Comparison of ENCODE assay signal across 27 cellular contexts in the genomic region with DNA sequence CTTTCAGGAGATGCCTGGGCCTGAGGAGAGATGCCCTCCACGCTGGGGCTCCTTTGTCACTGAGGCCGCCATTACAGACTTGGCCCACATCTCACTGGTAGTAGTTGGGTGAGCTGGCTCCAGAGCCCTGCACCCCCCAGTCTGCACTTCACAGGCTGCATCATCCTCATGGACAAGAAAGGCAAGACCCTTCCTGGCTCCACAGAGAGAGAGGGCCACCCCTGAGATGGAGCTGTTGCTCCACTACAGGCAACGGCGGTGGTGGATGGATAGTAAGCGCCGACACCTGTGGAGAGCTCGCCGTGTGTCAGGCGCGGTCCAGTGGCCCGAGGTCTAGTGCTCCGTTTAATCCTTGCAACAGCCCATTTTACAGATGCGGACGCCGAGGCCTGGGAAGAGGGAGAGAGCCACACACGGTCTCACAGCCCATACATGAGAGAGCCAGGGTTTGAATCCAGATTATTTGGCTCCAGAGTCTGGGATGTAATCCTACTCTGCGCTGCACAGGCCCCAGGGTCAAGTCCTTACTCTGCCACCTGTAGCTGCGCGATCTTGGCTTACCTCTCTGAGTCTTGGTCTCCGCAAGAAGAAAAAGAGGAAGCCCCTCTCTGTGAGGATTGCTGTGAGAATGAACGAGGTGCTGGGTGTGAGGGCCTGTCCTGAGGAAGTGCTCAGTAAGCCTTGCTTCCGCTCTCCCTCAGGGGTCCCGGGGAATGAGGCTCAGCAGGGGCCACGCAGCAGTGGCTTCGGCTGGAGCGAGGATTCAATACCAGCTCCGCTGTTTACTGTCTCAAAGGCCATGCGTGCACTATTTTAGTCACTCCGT. TPM values are rescaled to one million over a fixed set of nuclear protein-coding genes. Genes with fewer than 3 reads are reported as not detected.
DNase-seq lines count a peak whose midpoint lies in the region; ATAC-seq and TF ChIP-seq lines count a peak whose summit lies in the region.
"Had no signal": no experiment of that assay in that cellular context is flagged by ENCODE, and none has a peak within 500 bp of the region (broad histone marks: within the 10 kb centered on the region; RNA-seq: fewer than 3 reads in every experiment).

No MANE protein-coding gene starts in this region.

- intact Hi-C loops in Right ventricle myocardium superior (cut with DNase I) = no loop called here

- H3K36me3 ChIP-seq in right atrium auricular region (no peaks in the 10 kb centered on the region), endodermal cell (ENCODE audit: control insufficient read depth, insufficient read depth, low read length) (no peaks in the 10 kb centered on the region)
- H3K36me3 ChIP-seq: transverse colon had no signal

- peak; percentile 34 for DNase-seq in Right ventricle myocardium superior
- no peak for DNase-seq in right atrium auricular region (ENCODE audit: low spot score)
- DNase-seq in NOMO-1 treated with dmso at 0.1 percent for 144 hours (lab: John Stamatoyannopoulos, UW; ENCODE audit: unreplicated experiment) = peak; percentile 33
- peak; percentile 34 for DNase-seq in endodermal cell
- no peak for DNase-seq in stimulated activated naive B cell treated with anti-CD40 and anti-IgM and Interleukin-4, amounts not matched to agents 10 μg/mL and 1 μg/mL and 100 μg/mL, for 72 hours
- no peak for DNase-seq in glutamatergic neuron
- no peak for DNase-seq in COLO668 (lab: John Stamatoyannopoulos, UW; ENCODE audit: unreplicated experiment)
- DNase-seq: activated CD4-positive, alpha-beta T cell treated with anti-CD3 and anti-CD28 coated beads, Interleukin-2, amount 50 U/mL, for 1 hour; activated naive CD4-positive, alpha-beta T cell; activated T-cell treated with anti-CD3 and anti-CD28 coated beads, Interleukin-2, amount 50 U/mL, for 72 hours; AML-193; cerebellar nuclear complex; HCEC 1CT; NCI-H1092 treated with DMSO at 0.1 percent for 48 hours; NCI-H2029; NCI-H526 treated with DMSO at 0.1 percent for 48 hours; RPMI8226; small intestine; transverse colon had no signal

- peaks cover 10% of the 10 kb centered on the region for H3K4me1 Mint-ChIP-seq in endodermal cell
- H3K4me1 Mint-ChIP-seq in stimulated activated naive B cell treated with anti-CD40 and anti-IgM and Interleukin-4, amounts not matched to agents 10 μg/mL and 1 μg/mL and 100 μg/mL, for 72 hours = peaks cover 10 to 15% of the 10 kb centered on the region in 2 donors
- H3K4me1 Mint-ChIP-seq in glutamatergic neuron (ENCODE audit: low read depth, unreplicated experiment) = peaks cover 2% of the 10 kb centered on the region

- no peak overlapping the region for H3K4me3 ChIP-seq in right atrium auricular region
- no peak overlapping the region for H3K4me3 ChIP-seq in endodermal cell (ENCODE audit: low read length)
- H3K4me3 ChIP-seq: A549, transverse colon had no signal

- H3K27ac Mint-ChIP-seq in endodermal cell (no peak overlapping the region), glutamatergic neuron (ENCODE audit: unreplicated experiment) (no peak overlapping the region)
- H3K27ac Mint-ChIP-seq in stimulated activated naive B cell treated with anti-CD40 and anti-IgM and Interleukin-4, amounts not matched to agents 10 μg/mL and 1 μg/mL and 100 μg/mL, for 72 hours = no peak overlapping the region
- H3K27ac Mint-ChIP-seq: activated T-cell treated with anti-CD3 and anti-CD28 coated beads, Interleukin-2, amount 50 U/mL, for 72 hours; natural killer cell treated with Interleukin-12 subunit alpha and Interleukin-12 subunit beta and Interleukin-15 and Interleukin-18, amount 100 ng/mL, for 72 hours; T-helper 2 cell treated with Interferon-gamma antibody and Interleukin-4, amounts not matched to agents 5 μg/mL and 100 μg/mL, for 36 hours had no signal

- no peak overlapping the region for H3K27ac ChIP-seq in right atrium auricular region
- no peak overlapping the region for H3K27ac ChIP-seq in endodermal cell (ENCODE audit: low read depth, low read length)
- H3K27ac ChIP-seq: A549, transverse colon had no signal

- H3K27me3 Mint-ChIP-seq in endodermal cell (ENCODE audit: insufficient read depth) (peaks cover 16% of the 10 kb centered on the region), glutamatergic neuron (ENCODE audit: unreplicated experiment) (peaks cover 14% of the 10 kb centered on the region)
- H3K27me3 Mint-ChIP-seq in stimulated activated naive B cell treated with anti-CD40 and anti-IgM and Interleukin-4, amounts not matched to agents 10 μg/mL and 1 μg/mL and 100 μg/mL, for 72 hours = peaks cover 8 to 12% of the 10 kb centered on the region in 2 donors
- H3K27me3 Mint-ChIP-seq: natural killer cell treated with Interleukin-12 subunit alpha and Interleukin-12 subunit beta and Interleukin-15 and Interleukin-18, amount 100 ng/mL, for 72 hours had no signal

- H3K4me3 Mint-ChIP-seq in endodermal cell = no peak overlapping the region
- no peak overlapping the region for H3K4me3 Mint-ChIP-seq in stimulated activated naive B cell treated with anti-CD40 and anti-IgM and Interleukin-4, amounts not matched to agents 10 μg/mL and 1 μg/mL and 100 μg/mL, for 72 hours
- no peak overlapping the region for H3K4me3 Mint-ChIP-seq in glutamatergic neuron (ENCODE audit: unreplicated experiment)
- H3K4me3 Mint-ChIP-seq: activated T-cell treated with anti-CD3 and anti-CD28 coated beads, Interleukin-2, amount 50 U/mL, for 72 hours; CD8-positive, alpha-beta memory T cell; natural killer cell treated with Interleukin-12 subunit alpha and Interleukin-12 subunit beta and Interleukin-15 and Interleukin-18, amount 100 ng/mL, for 72 hours; T-helper 2 cell treated with Interferon-gamma antibody and Interleukin-4, amounts not matched to agents 5 μg/mL and 100 μg/mL, for 36 hours had no signal

- H3K27me3 ChIP-seq in right atrium auricular region (no peaks in the 10 kb centered on the region), endodermal cell (ENCODE audit: control insufficient read depth, insufficient read depth, low read length, poor library complexity, severe bottlenecking) (peaks cover under 1% of the 10 kb centered on the region)
- H3K27me3 ChIP-seq: transverse colon had no signal

- H3K9me3 Mint-ChIP-seq in endodermal cell (no peaks in the 10 kb centered on the region), glutamatergic neuron (ENCODE audit: unreplicated experiment) (peaks cover 2% of the 10 kb centered on the region)
- H3K9me3 Mint-ChIP-seq in stimulated activated naive B cell treated with anti-CD40 and anti-IgM and Interleukin-4, amounts not matched to agents 10 μg/mL and 1 μg/mL and 100 μg/mL, for 72 hours = no peaks in the 10 kb centered on the region
- H3K9me3 Mint-ChIP-seq: activated T-cell treated with anti-CD3 and anti-CD28 coated beads, Interleukin-2, amount 50 U/mL, for 72 hours; CD8-positive, alpha-beta memory T cell; natural killer cell treated with Interleukin-12 subunit alpha and Interleukin-12 subunit beta and Interleukin-15 and Interleukin-18, amount 100 ng/mL, for 72 hours; T-helper 2 cell treated with Interferon-gamma antibody and Interleukin-4, amounts not matched to agents 5 μg/mL and 100 μg/mL, for 36 hours had no signal

- H3K4me1 ChIP-seq in right atrium auricular region (peaks cover 0 to 6% of the 10 kb centered on the region in 2 donors), endodermal cell (ENCODE audit: control insufficient read depth, insufficient read depth, low read length) (peaks cover 2% of the 10 kb centered on the region)

- H3K9me3 ChIP-seq in right atrium auricular region (no peaks in the 10 kb centered on the region), endodermal cell (ENCODE audit: control insufficient read depth, low read length) (no peaks in the 10 kb centered on the region)
- H3K9me3 ChIP-seq: A549, transverse colon had no signal

- no peak for ATAC-seq in Right ventricle myocardium superior (ENCODE audit: poor library complexity)
- peak; percentile 38 to 47 for ATAC-seq in stimulated activated naive B cell treated with anti-CD40 and anti-IgM and Interleukin-4, amounts not matched to agents 10 μg/mL and 1 μg/mL and 100 μg/mL, for 72 hours (replicated peaks)
- no peak for ATAC-seq in GM19324 (IDR thresholded peaks at IDR 0.05; ENCODE audit: low FRiP score, unreplicated experiment)
- ATAC-seq: A549; activated T-cell treated with anti-CD3 and anti-CD28 coated beads, Interleukin-2, amount 50 U/mL, for 72 hours; natural killer cell treated with Interleukin-12 subunit alpha and Interleukin-12 subunit beta and Interleukin-15 and Interleukin-18, amount 100 ng/mL, for 72 hours; SK-N-SH treated with all-trans-retinoic acid at 6 μM for 48 hours had no signal

- TF ChIP-seq CTCF in right atrium auricular region (IDR thresholded peaks at IDR 0.05) = no peak
- TF ChIP-seq CTCF in endodermal cell (conservative IDR thresholded peaks at IDR 0.05) = no peak
- no peak for TF ChIP-seq CTCF in glutamatergic neuron (IDR thresholded peaks at IDR 0.05; ENCODE audit: partially characterized antibody, unreplicated experiment)

- H3K36me3 Mint-ChIP-seq in endodermal cell (ENCODE audit: low read depth) (no peaks in the 10 kb centered on the region), glutamatergic neuron (ENCODE audit: unreplicated experiment) (no peaks in the 10 kb centered on the region)
- H3K36me3 Mint-ChIP-seq in stimulated activated naive B cell treated with anti-CD40 and anti-IgM and Interleukin-4, amounts not matched to agents 10 μg/mL and 1 μg/mL and 100 μg/mL, for 72 hours = no peaks in the 10 kb centered on the region
- H3K36me3 Mint-ChIP-seq: CD8-positive, alpha-beta memory T cell; natural killer cell treated with Interleukin-12 subunit alpha and Interleukin-12 subunit beta and Interleukin-15 and Interleukin-18, amount 100 ng/mL, for 72 hours had no signal

- no peak overlapping the region for H3K9ac ChIP-seq in endodermal cell (ENCODE audit: extremely low read depth, low read length, poor library complexity, severe bottlenecking)

- 94 to 95% methylated on average over 22 to 29 of the region's 29 CpGs for WGBS in endodermal cell (ENCODE audit: insufficient coverage in 1 of 2, insufficient read length in 1 of 2), 2 experiments

RNA-seq across cellular contexts. Expression of gene SPDEF, which starts 34.5 kb away (rescaled TPM):
- total RNA-seq in Right ventricle myocardium superior (not detected), right atrium auricular region (under 1 TPM; 0.22 to 0.31 TPM), endodermal cell (1 to 10 TPM; 1.1 to 2.6 TPM), glutamatergic neuron (ENCODE audit: unreplicated experiment) (not detected)
- polyA plus RNA-seq in endodermal cell (2013, experiment 1 of 2) = 0.57 TPM
- 0.25 TPM for polyA plus RNA-seq in endodermal cell (2013, experiment 2 of 2)
- total RNA-seq: CD8-positive, alpha-beta memory T cell; natural killer cell treated with Interleukin-12 subunit alpha and Interleukin-12 subunit beta and Interleukin-15 and Interleukin-18, amount 100 ng/mL, for 72 hours; osteocyte; renal cortical epithelial cell had no signal
- polyA plus RNA-seq: CD8-positive, alpha-beta memory T cell had no signal

RNA-seq across cellular contexts. Expression of gene PACSIN1, which starts 55.8 kb away (rescaled TPM):
- total RNA-seq in Right ventricle myocardium superior (11.3 TPM), right atrium auricular region (1 to 10 TPM; 5.6 to 6.3 TPM), endodermal cell (1 to 10 TPM; 7.2 to 7.3 TPM), glutamatergic neuron (ENCODE audit: unreplicated experiment) (0.47 TPM)
- polyA plus RNA-seq in endodermal cell (2013, experiment 1 of 2) = 2.4 TPM
- polyA plus RNA-seq in endodermal cell (2013, experiment 2 of 2) = 1.7 TPM
- total RNA-seq: osteocyte had no signal

Comparison
In these comparisons a context has a peak if more than half of its experiments do, and no peak if none do; other contexts are left out.
1. DNase-seq: peak in Right ventricle myocardium superior (single experiment), NOMO-1 treated with dmso at 0.1 percent for 144 hours (single experiment) and endodermal cell (single experiment); none in right atrium auricular region (single experiment), stimulated activated naive B cell treated with anti-CD40 and anti-IgM and Interleukin-4, amounts not matched to agents 10 μg/mL and 1 μg/mL and 100 μg/mL, for 72 hours (single experiment), glutamatergic neuron (single experiment) and COLO668 (single experiment).
2. ATAC-seq: peak in stimulated activated naive B cell treated with anti-CD40 and anti-IgM and Interleukin-4, amounts not matched to agents 10 μg/mL and 1 μg/mL and 100 μg/mL, for 72 hours (2 of 2); none in Right ventricle myocardium superior (single experiment) and GM19324 (single experiment).